Comparison of ENCODE assay signal across 8 cellular contexts in the genomic region with DNA sequence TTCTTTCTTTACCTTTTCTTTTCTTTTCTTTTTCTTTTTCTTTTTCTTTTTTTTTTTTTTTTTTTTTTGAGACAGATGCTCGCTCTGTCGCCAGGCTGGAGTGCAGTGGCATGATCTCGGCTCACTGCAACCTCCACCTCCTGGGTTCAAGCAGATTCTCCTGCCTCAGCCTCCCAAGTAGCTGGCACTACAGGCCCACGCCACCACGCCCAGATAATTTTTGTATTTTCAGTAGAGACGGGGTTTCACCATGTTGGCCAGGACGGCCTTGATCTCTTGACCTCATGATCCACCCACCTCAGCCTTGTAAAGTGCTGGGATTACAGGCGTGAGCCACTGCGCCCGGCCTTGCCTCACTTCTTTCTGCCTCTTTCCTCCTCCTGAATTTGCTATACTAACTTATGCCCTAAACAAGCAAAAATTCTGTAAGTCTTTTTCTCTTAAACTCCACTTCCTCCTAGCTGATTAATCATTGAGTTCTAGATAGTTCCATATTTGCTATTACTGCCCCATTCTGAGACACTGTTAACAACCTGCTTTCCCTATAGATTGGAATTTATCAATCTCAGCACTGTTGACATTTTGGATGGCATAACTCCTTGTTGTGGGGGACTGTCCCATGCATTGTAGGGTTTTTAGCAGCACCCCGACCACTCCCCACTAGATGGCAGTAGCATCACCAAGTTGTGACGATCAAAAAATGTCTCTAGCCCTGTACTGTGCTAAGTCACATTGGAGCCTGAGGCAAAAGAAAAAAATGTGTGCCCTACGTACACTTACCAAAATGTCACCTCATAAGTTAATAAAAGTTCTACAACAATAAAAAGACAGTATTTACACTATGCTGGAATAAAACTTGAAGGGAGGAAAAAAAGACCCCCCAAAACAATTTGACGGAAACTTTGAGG. TPM values are rescaled to one million over a fixed set of nuclear protein-coding genes. Genes with fewer than 3 reads are reported as not detected.
A peak's percentile ranks its signal among the peaks of the same experiment; 100 is the strongest.
DNase-seq lines count a peak whose midpoint lies in the region; ATAC-seq and TF ChIP-seq lines count a peak whose summit lies in the region.

No MANE protein-coding gene starts in this region.

- no peaks in the 10 kb centered on the region for H3K9me3 Mint-ChIP-seq in activated naive CD8-positive, alpha-beta T cell treated with anti-CD3 and anti-CD28 coated beads, Interleukin-2, amount 10 ng/mL, durations not matched to agents 7 days and 5 days

- no peak for TF ChIP-seq POLR2A in sigmoid colon (IDR thresholded peaks at IDR 0.05)

- H3K27me3 ChIP-seq in left ventricle myocardium inferior (ENCODE audit: low read depth) = peaks cover under 1% of the 10 kb centered on the region
- no peaks in the 10 kb centered on the region for H3K27me3 ChIP-seq in sigmoid colon

- peaks cover 2% of the 10 kb centered on the region for H3K27me3 Mint-ChIP-seq in activated naive CD8-positive, alpha-beta T cell treated with anti-CD3 and anti-CD28 coated beads, Interleukin-2, amount 10 ng/mL, durations not matched to agents 7 days and 5 days

- TF ChIP-seq CTCF in left ventricle myocardium inferior (IDR thresholded peaks at IDR 0.05; ENCODE audit: borderline replicate concordance) = peak; percentile 85
- peak; percentile 59 to 72 (median 69) for TF ChIP-seq CTCF in sigmoid colon (IDR thresholded peaks at IDR 0.05)

- no peak overlapping the region for H3K27ac Mint-ChIP-seq in activated naive CD8-positive, alpha-beta T cell treated with anti-CD3 and anti-CD28 coated beads, Interleukin-2, amount 10 ng/mL, durations not matched to agents 7 days and 5 days

- H3K36me3 ChIP-seq in left ventricle myocardium inferior (no peaks in the 10 kb centered on the region), sigmoid colon (no peaks in the 10 kb centered on the region)

- no peak for TF ChIP-seq EP300 in sigmoid colon (IDR thresholded peaks at IDR 0.05)

- 37 to 62% methylated on average over 14 of the region's 14 CpGs for WGBS in sigmoid colon, 2 donors

- H3K4me3 Mint-ChIP-seq in activated naive CD8-positive, alpha-beta T cell treated with anti-CD3 and anti-CD28 coated beads, Interleukin-2, amount 10 ng/mL, durations not matched to agents 7 days and 5 days = no peak overlapping the region

- H3K4me1 ChIP-seq in left ventricle myocardium inferior (no peaks in the 10 kb centered on the region), sigmoid colon (peaks cover 0 to 4% (median 0%) of the 10 kb centered on the region in 4 donors)

- intact Hi-C loops in left ventricle myocardium inferior (cut with micrococcal nuclease) (no loop called here), sigmoid colon (cut with DNase I) (loop anchor here (5.0 kb wide), 1 partner anchor 160 kb away; a partner anchor contains a TSS)

- no peak overlapping the region for H3K27ac ChIP-seq in left ventricle myocardium inferior (replicated peaks)
- peak overlapping the region in 3 of 4 donors; percentile 11 to 48 (median 18) for H3K27ac ChIP-seq in sigmoid colon

- H3K4me3 ChIP-seq in left ventricle myocardium inferior (no peak overlapping the region), sigmoid colon (no peak overlapping the region)

- H3K4me1 Mint-ChIP-seq in activated naive CD8-positive, alpha-beta T cell treated with anti-CD3 and anti-CD28 coated beads, Interleukin-2, amount 10 ng/mL, durations not matched to agents 7 days and 5 days = peaks cover 2% of the 10 kb centered on the region

- peak; percentile 64 for DNase-seq in COLO668 (lab: John Stamatoyannopoulos, UW; ENCODE audit: unreplicated experiment)
- DNase-seq in NCI-H1048 (lab: John Stamatoyannopoulos, UW) = peak; percentile 62
- peak; percentile 69 for DNase-seq in SW480 (ENCODE audit: low spot score)
- peak; percentile 53 for DNase-seq in activated naive CD8-positive, alpha-beta T cell treated with anti-CD3 and anti-CD28 coated beads, Interleukin-2, amount 10 ng/mL, durations not matched to agents 7 days and 5 days
- peak; percentile 53 for DNase-seq in left ventricle myocardium inferior
- DNase-seq in sigmoid colon = peak; percentile 80
- DNase-seq in epidermal melanocyte (ENCODE audit: insufficient read length, low spot score) = no peak

- peak; percentile 63 for ATAC-seq in GM21576 (IDR thresholded peaks at IDR 0.05; ENCODE audit: unreplicated experiment)
- ATAC-seq in activated naive CD8-positive, alpha-beta T cell treated with anti-CD3 and anti-CD28 coated beads, Interleukin-2, amount 10 ng/mL, durations not matched to agents 7 days and 5 days (ENCODE audit: low read depth) = peak; percentile 91

- POLR2A ChIA-PET in activated naive CD8-positive, alpha-beta T cell treated with anti-CD3 and anti-CD28 coated beads, Interleukin-2, amount 10 ng/mL, durations not matched to agents 7 days and 5 days (lab: Charles Lee) = no interaction called here

- H3K36me3 Mint-ChIP-seq in activated naive CD8-positive, alpha-beta T cell treated with anti-CD3 and anti-CD28 coated beads, Interleukin-2, amount 10 ng/mL, durations not matched to agents 7 days and 5 days = no peaks in the 10 kb centered on the region

- H3K9me3 ChIP-seq in left ventricle myocardium inferior (replicated peaks) (no peaks in the 10 kb centered on the region), sigmoid colon (no peaks in the 10 kb centered on the region)

RNA-seq across cellular contexts. Expression of a gene that starts 16.4 kb away (rescaled TPM):
- 10 to 100 TPM; 30.5 to 30.8 TPM for total RNA-seq in activated naive CD8-positive, alpha-beta T cell treated with anti-CD3 and anti-CD28 coated beads, Interleukin-2, amount 10 ng/mL, durations not matched to agents 7 days and 5 days
- total RNA-seq in left ventricle myocardium inferior (15.4 TPM), sigmoid colon (10 to 100 TPM; 20.2 to 35.2 (median 29.6) TPM)
- 10 to 100 TPM in 1 of 3 donors, 1 to 10 TPM in 2; 4.4 to 14.0 (median 9.0) TPM for polyA plus RNA-seq in sigmoid colon

RNA-seq across cellular contexts. Expression of a gene that starts 24.8 kb away (rescaled TPM):
- total RNA-seq in activated naive CD8-positive, alpha-beta T cell treated with anti-CD3 and anti-CD28 coated beads, Interleukin-2, amount 10 ng/mL, durations not matched to agents 7 days and 5 days = 1 to 10 TPM; 1.2 to 1.9 TPM
- total RNA-seq in left ventricle myocardium inferior (1.3 TPM), sigmoid colon (10 to 100 TPM; 35.3 to 83.1 (median 54.9) TPM)
- 1 to 10 TPM in 2 of 3 donors, under 1 TPM in 1; 0.69 to 3.6 (median 1.7) TPM for polyA plus RNA-seq in sigmoid colon

Comparison
In these comparisons a context has a peak if more than half of its experiments do, and no peak if none do; other contexts are left out.
1. RNA of a gene that starts 24.8 kb away (total RNA-seq): 35.3 to 83.1 TPM in sigmoid colon; 1.2 to 1.9 TPM in activated naive CD8-positive, alpha-beta T cell treated with anti-CD3 and anti-CD28 coated beads, Interleukin-2, amount 10 ng/mL, durations not matched to agents 7 days and 5 days and 1.3 TPM in left ventricle myocardium inferior (single experiment); every median in the first group is over 10 times any median in the second.